1 cellular context compared by ENCODE assay signal in genomic region chr2:36964496-36965058, GRCh38.
TF ChIP-seq lines count a peak whose summit lies in the region.

No MANE protein-coding gene starts in this region.

TF ChIP-seq in neural cell, 6 proteins besides CTCF, POLR2A, EP300 and RAD21 (continued from another document):
- TF ChIP-seq, protein P1, sequence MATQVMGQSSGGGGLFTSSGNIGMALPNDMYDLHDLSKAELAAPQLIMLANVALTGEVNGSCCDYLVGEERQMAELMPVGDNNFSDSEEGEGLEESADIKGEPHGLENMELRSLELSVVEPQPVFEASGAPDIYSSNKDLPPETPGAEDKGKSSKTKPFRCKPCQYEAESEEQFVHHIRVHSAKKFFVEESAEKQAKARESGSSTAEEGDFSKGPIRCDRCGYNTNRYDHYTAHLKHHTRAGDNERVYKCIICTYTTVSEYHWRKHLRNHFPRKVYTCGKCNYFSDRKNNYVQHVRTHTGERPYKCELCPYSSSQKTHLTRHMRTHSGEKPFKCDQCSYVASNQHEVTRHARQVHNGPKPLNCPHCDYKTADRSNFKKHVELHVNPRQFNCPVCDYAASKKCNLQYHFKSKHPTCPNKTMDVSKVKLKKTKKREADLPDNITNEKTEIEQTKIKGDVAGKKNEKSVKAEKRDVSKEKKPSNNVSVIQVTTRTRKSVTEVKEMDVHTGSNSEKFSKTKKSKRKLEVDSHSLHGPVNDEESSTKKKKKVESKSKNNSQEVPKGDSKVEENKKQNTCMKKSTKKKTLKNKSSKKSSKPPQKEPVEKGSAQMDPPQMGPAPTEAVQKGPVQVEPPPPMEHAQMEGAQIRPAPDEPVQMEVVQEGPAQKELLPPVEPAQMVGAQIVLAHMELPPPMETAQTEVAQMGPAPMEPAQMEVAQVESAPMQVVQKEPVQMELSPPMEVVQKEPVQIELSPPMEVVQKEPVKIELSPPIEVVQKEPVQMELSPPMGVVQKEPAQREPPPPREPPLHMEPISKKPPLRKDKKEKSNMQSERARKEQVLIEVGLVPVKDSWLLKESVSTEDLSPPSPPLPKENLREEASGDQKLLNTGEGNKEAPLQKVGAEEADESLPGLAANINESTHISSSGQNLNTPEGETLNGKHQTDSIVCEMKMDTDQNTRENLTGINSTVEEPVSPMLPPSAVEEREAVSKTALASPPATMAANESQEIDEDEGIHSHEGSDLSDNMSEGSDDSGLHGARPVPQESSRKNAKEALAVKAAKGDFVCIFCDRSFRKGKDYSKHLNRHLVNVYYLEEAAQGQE (IDR thresholded peaks at IDR 0.05; ENCODE audit: borderline replicate concordance) = no peak
- no peak for TF ChIP-seq POLR2AphosphoS5 (IDR thresholded peaks at IDR 0.05)
